1 cellular context compared by ENCODE assay signal in genomic region chr3:33936171-33936920, GRCh38.
A peak's percentile ranks its signal among the peaks of the same experiment; 100 is the strongest.
TF ChIP-seq lines count a peak whose summit lies in the region.

No MANE protein-coding gene starts in this region.

TF ChIP-seq in K562, 482 proteins besides CTCF, POLR2A, EP300 and RAD21 (continued from another document and continues in another):
- TF ChIP-seq XRCC5 (IDR thresholded peaks at IDR 0.05; ENCODE audit: low read depth, low read length) (peak; percentile 51; the same call in 1 of the 2 replicates), MTA2 (IDR thresholded peaks at IDR 0.05; ENCODE audit: low read depth) (peak; percentile 78), ZNF41 (CRISPR knock-in tag; conservative IDR thresholded peaks at IDR 0.05) (no peak), TFAP4 (CRISPR knock-in tag; IDR thresholded peaks at IDR 0.05; ENCODE audit: borderline replicate concordance) (no peak), RERE (CRISPR knock-in tag; IDR thresholded peaks at IDR 0.05; ENCODE audit: borderline replicate concordance) (no peak), EHMT2 (IDR thresholded peaks at IDR 0.05) (peak; percentile 91), ZNF75A (CRISPR knock-in tag; IDR thresholded peaks at IDR 0.05) (no peak), ZBTB12 (CRISPR knock-in tag; IDR thresholded peaks at IDR 0.05) (no peak), SLC30A9 (CRISPR knock-in tag; IDR thresholded peaks at IDR 0.05) (no peak), NUFIP1 (IDR thresholded peaks at IDR 0.05; ENCODE audit: partially characterized antibody) (peak; percentile 38), ZNF395 (CRISPR knock-in tag; IDR thresholded peaks at IDR 0.05) (no peak), PKNOX1 (IDR thresholded peaks at IDR 0.05) (peak; percentile 87), MEF2D (tag; conservative IDR thresholded peaks at IDR 0.05; ENCODE audit: low read depth) (no peak; the same call in 1 of the 2 replicates), YY1 (IDR thresholded peaks at IDR 0.05; ENCODE audit: borderline replicate concordance in 1 of 3, control insufficient read depth in 1 of 3, extremely low read depth in 1 of 3, insufficient read depth in 3 of 3, insufficient read length in 1 of 3, insufficient replicate concordance in 2 of 3, low read depth in 1 of 3, low read length in 2 of 3) (peak; percentile 64 to 92 (median 79)), ZFPM2 (CRISPR knock-in tag; IDR thresholded peaks at IDR 0.05) (no peak), ZNF518B (CRISPR knock-in tag; IDR thresholded peaks at IDR 0.05) (no peak), ZNF277 (CRISPR knock-in tag; IDR thresholded peaks at IDR 0.05; ENCODE audit: borderline replicate concordance) (no peak), SMARCB1 (IDR thresholded peaks at IDR 0.05; ENCODE audit: insufficient read length, low read depth) (no peak), ZNF449 (CRISPR knock-in tag; IDR thresholded peaks at IDR 0.05) (no peak), MTA3 (IDR thresholded peaks at IDR 0.05; ENCODE audit: borderline replicate concordance) (peak; percentile 90), CHD4 (IDR thresholded peaks at IDR 0.05; ENCODE audit: insufficient read depth, insufficient replicate concordance, low read depth, low read length, poor library complexity, severe bottlenecking) (no peak), HMBOX1 (IDR thresholded peaks at IDR 0.05) (0 out of 2 replicates have a peak, but pooled peaks have one; percentile 15), KAT2B (IDR thresholded peaks at IDR 0.05; ENCODE audit: low read depth, low read length) (no peak), FOXA1 (IDR thresholded peaks at IDR 0.05; ENCODE audit: borderline replicate concordance) (no peak), HDGF (IDR thresholded peaks at IDR 0.05) (no peak), JUND (IDR thresholded peaks at IDR 0.05; ENCODE audit: borderline replicate concordance, low read depth, low read length) (peak; percentile 61; the same call in 1 of the 2 replicates), JUND (tag; IDR thresholded peaks at IDR 0.05; ENCODE audit: borderline replicate concordance, low read depth, low read length) (peak; percentile 42; the same call in 1 of the 3 replicates), PRDM10 (IDR thresholded peaks at IDR 0.05; ENCODE audit: partially characterized antibody) (no peak), CEBPB (tag; IDR thresholded peaks at IDR 0.05) (no peak), KAT8 (IDR thresholded peaks at IDR 0.05; ENCODE audit: low read depth) (peak; percentile 50; the same call in 1 of the 2 replicates), RBBP5 (IDR thresholded peaks at IDR 0.05; ENCODE audit: borderline replicate concordance, insufficient read depth, low read length, poor library complexity, severe bottlenecking) (no peak), DLX4 (CRISPR knock-in tag; IDR thresholded peaks at IDR 0.05) (no peak), ZNF253 (CRISPR knock-in tag; conservative IDR thresholded peaks at IDR 0.05) (no peak), ZBED1 (IDR thresholded peaks at IDR 0.05) (no peak)
